Comparison of ENCODE assay signal across 8 cellular contexts in genomic region chr9:100351508-100351907, GRCh38. TPM values are rescaled to one million over a fixed set of nuclear protein-coding genes. Genes with fewer than 3 reads are reported as not detected.
A peak's percentile ranks its signal among the peaks of the same experiment; 100 is the strongest.
DNase-seq lines count a peak whose midpoint lies in the region; ATAC-seq and TF ChIP-seq lines count a peak whose summit lies in the region.

No MANE protein-coding gene starts in this region.

- H3K79me1 ChIP-seq in neuronal stem cell (ENCODE audit: low read depth, low read length), result no peaks in the 10 kb centered on the region

- H3K9me3 Mint-ChIP-seq in CD8-positive, alpha-beta T cell, result peaks cover 3% of the 10 kb centered on the region
- peaks cover 12% of the 10 kb centered on the region for H3K9me3 Mint-ChIP-seq in endodermal cell

- peaks cover 60% of the 10 kb centered on the region for H3K79me2 ChIP-seq in OCI-LY1 (ENCODE audit: insufficient read depth, low read length)

- no peaks in the 10 kb centered on the region for H3K9me2 ChIP-seq in OCI-LY1 (ENCODE audit: low read depth, low read length)

- H3K9me3 ChIP-seq in CD8-positive, alpha-beta T cell (ENCODE audit: low read length), result no peaks in the 10 kb centered on the region
- H3K9me3 ChIP-seq in OCI-LY1 (ENCODE audit: low read length) (peaks cover 10% of the 10 kb centered on the region), endodermal cell (ENCODE audit: control insufficient read depth, low read length) (peaks cover 13% of the 10 kb centered on the region), neuronal stem cell (replicated peaks in 1 of 2; ENCODE audit: control insufficient read depth in 2 of 2, insufficient read depth in 1 of 2, low read depth in 1 of 2, low read length in 2 of 2) (peaks cover 5 to 24% of the 10 kb centered on the region in 2 donors)

- no peak for DNase-seq in CD8-positive, alpha-beta T cell
- DNase-seq in endodermal cell, result no peak
- no peak for DNase-seq in neuronal stem cell (ENCODE audit: low spot score)
- no peak for DNase-seq in NCI-H2029 (lab: John Stamatoyannopoulos, UW)
- no peak for DNase-seq in NK-92 (lab: John Stamatoyannopoulos, UW; ENCODE audit: unreplicated experiment)
- no peak for DNase-seq in NCI-H526 treated with DMSO at 0.1 percent for 48 hours (lab: John Stamatoyannopoulos, UW)

- peaks cover 73% of the 10 kb centered on the region for H3K4me1 Mint-ChIP-seq in CD8-positive, alpha-beta T cell (ENCODE audit: low read depth)
- peaks cover 25% of the 10 kb centered on the region for H3K4me1 Mint-ChIP-seq in endodermal cell

- no peak overlapping the region for H3K4ac ChIP-seq in neuronal stem cell (ENCODE audit: low read length)

- H2BK12ac ChIP-seq in neuronal stem cell (ENCODE audit: low read length), result no peak overlapping the region

- peak overlapping the region; percentile 94 for H3K9ac ChIP-seq in OCI-LY1 (ENCODE audit: low read length)
- H3K9ac ChIP-seq in endodermal cell (ENCODE audit: extremely low read depth, low read length, poor library complexity, severe bottlenecking), result peak overlapping the region; percentile 76
- no peak overlapping the region for H3K9ac ChIP-seq in neuronal stem cell (ENCODE audit: low read depth, low read length, poor library complexity)

- H3K27me3 Mint-ChIP-seq in CD8-positive, alpha-beta T cell (ENCODE audit: low read depth), result no peaks in the 10 kb centered on the region
- no peaks in the 10 kb centered on the region for H3K27me3 Mint-ChIP-seq in endodermal cell (ENCODE audit: insufficient read depth)

- no peak overlapping the region for H2BK120ac ChIP-seq in neuronal stem cell (ENCODE audit: low read depth, low read length)

- no peak overlapping the region for H4K91ac ChIP-seq in neuronal stem cell (ENCODE audit: low read depth, low read length, poor library complexity)

- intact Hi-C loops in CD8-positive, alpha-beta T cell (cut with DNase I, micrococcal nuclease), result loop anchor here (2.0 to 10.0 kb wide), 10 partner anchors 61 to 1183 kb away; partner anchors contain the start of genes RNF20 (in 2 of the 2), ALG2 (in 1 of the 2), ERP44 (in 1 of the 2) and INVS (in 1 of the 2)

- no peak overlapping the region for H2BK5ac ChIP-seq in neuronal stem cell (ENCODE audit: low read length)

- peaks cover 22% of the 10 kb centered on the region for H3K36me3 Mint-ChIP-seq in CD8-positive, alpha-beta T cell
- peaks cover 21% of the 10 kb centered on the region for H3K36me3 Mint-ChIP-seq in endodermal cell (ENCODE audit: low read depth)

- H2AK5ac ChIP-seq in neuronal stem cell (ENCODE audit: low read depth, low read length), result no peak overlapping the region

- no peaks in the 10 kb centered on the region for H3K36me3 ChIP-seq in CD8-positive, alpha-beta T cell (ENCODE audit: insufficient read depth, low read length)
- H3K36me3 ChIP-seq in OCI-LY1 (ENCODE audit: insufficient read depth, low read length), result peaks cover 24% of the 10 kb centered on the region
- H3K36me3 ChIP-seq in endodermal cell (ENCODE audit: control insufficient read depth, insufficient read depth, low read length), result peaks cover 19% of the 10 kb centered on the region
- H3K36me3 ChIP-seq in neuronal stem cell (replicated peaks in 1 of 2; ENCODE audit: control insufficient read depth in 2 of 2, insufficient read depth in 2 of 2, low read length in 2 of 2), result peaks cover 5 to 51% of the 10 kb centered on the region in 2 donors

- no peak overlapping the region for H3K23ac ChIP-seq in neuronal stem cell (ENCODE audit: low read depth, low read length, poor library complexity)

- H3K4me2 ChIP-seq in OCI-LY1 (ENCODE audit: low read length) (peak overlapping the region; percentile 92), neuronal stem cell (ENCODE audit: insufficient read depth, low read length, poor library complexity, severe bottlenecking) (peak overlapping the region; percentile 66)

- no peaks in the 10 kb centered on the region for H3F3A ChIP-seq in OCI-LY1 (ENCODE audit: insufficient read depth, low read length)

- WGBS in endodermal cell (ENCODE audit: insufficient coverage in 1 of 2, insufficient read length in 1 of 2), 2 experiments, result 24% methylated on average over 5 of the region's 5 CpGs
- no CpG with 5 or more reads among the region's 5 CpGs for WGBS in neuronal stem cell (ENCODE audit: extremely low coverage in 2 of 2, insufficient read length in 2 of 2, insufficient replicate concordance in 1 of 2), 2 donors

- H4K20me1 ChIP-seq in OCI-LY1 (ENCODE audit: insufficient read depth, low read length), result no peaks in the 10 kb centered on the region

- no peak for TF ChIP-seq CTCF in CD8-positive, alpha-beta T cell (IDR thresholded peaks at IDR 0.05)
- no peak for TF ChIP-seq CTCF in OCI-LY1 (IDR thresholded peaks at IDR 0.05; ENCODE audit: low read length)
- no peak for TF ChIP-seq CTCF in endodermal cell (conservative IDR thresholded peaks at IDR 0.05)

- no peak overlapping the region for H4K8ac ChIP-seq in neuronal stem cell (ENCODE audit: low read depth, low read length)

- no peak for ATAC-seq in CD8-positive, alpha-beta T cell
- no peak for ATAC-seq in HG03439 (IDR thresholded peaks at IDR 0.05; ENCODE audit: unreplicated experiment)

- H3K4me1 ChIP-seq in CD8-positive, alpha-beta T cell (ENCODE audit: insufficient read depth, low read length), result peaks cover 37% of the 10 kb centered on the region
- peaks cover 43% of the 10 kb centered on the region for H3K4me1 ChIP-seq in OCI-LY1 (ENCODE audit: insufficient read depth, low read length, severe bottlenecking)
- H3K4me1 ChIP-seq in endodermal cell (ENCODE audit: control insufficient read depth, insufficient read depth, low read length), result no peaks in the 10 kb centered on the region
- peaks cover 6 to 14% of the 10 kb centered on the region in 2 donors for H3K4me1 ChIP-seq in neuronal stem cell (ENCODE audit: control insufficient read depth in 2 of 2, insufficient read depth in 1 of 2, low read depth in 1 of 2, low read length in 2 of 2)

- H3K14ac ChIP-seq in neuronal stem cell (ENCODE audit: low read length), result no peak overlapping the region

- no peak overlapping the region for H2AFZ ChIP-seq in OCI-LY1 (ENCODE audit: low read length)
- no peak overlapping the region for H2AFZ ChIP-seq in neuronal stem cell (ENCODE audit: low read length)

- no peak overlapping the region for H3K27ac ChIP-seq in CD8-positive, alpha-beta T cell (ENCODE audit: low read depth, low read length)
- H3K27ac ChIP-seq in OCI-LY1 (ENCODE audit: low read depth, low read length, poor library complexity, severe bottlenecking), result peak overlapping the region; percentile 28
- no peak overlapping the region for H3K27ac ChIP-seq in endodermal cell (ENCODE audit: low read depth, low read length)
- H3K27ac ChIP-seq in neuronal stem cell (replicated peaks; ENCODE audit: low read length), result no peak overlapping the region

- no peak overlapping the region for H2BK15ac ChIP-seq in neuronal stem cell (ENCODE audit: low read length)

- peak overlapping the region; percentile 90 for H3K4me3 ChIP-seq in CD8-positive, alpha-beta T cell (ENCODE audit: low read depth, low read length)
- peak overlapping the region; percentile 96 for H3K4me3 ChIP-seq in OCI-LY1 (ENCODE audit: low read depth, low read length, poor library complexity, severe bottlenecking)
- H3K4me3 ChIP-seq in endodermal cell (ENCODE audit: low read length), result peak overlapping the region; percentile 87
- peak overlapping the region; percentile 86 to 94 for H3K4me3 ChIP-seq in neuronal stem cell (ENCODE audit: low read length in 2 of 2)

- H3K27me3 ChIP-seq in CD8-positive, alpha-beta T cell (ENCODE audit: insufficient read depth, low read length), result no peaks in the 10 kb centered on the region
- no peaks in the 10 kb centered on the region for H3K27me3 ChIP-seq in OCI-LY1 (ENCODE audit: insufficient read depth, low read length)
- H3K27me3 ChIP-seq in endodermal cell (ENCODE audit: control insufficient read depth, insufficient read depth, low read length, poor library complexity, severe bottlenecking), result no peaks in the 10 kb centered on the region
- H3K27me3 ChIP-seq in neuronal stem cell (ENCODE audit: control insufficient read depth in 3 of 3, insufficient read depth in 3 of 3, low read depth in 1 of 3, low read length in 3 of 3), result no peaks in the 10 kb centered on the region

- H3K27ac Mint-ChIP-seq in CD8-positive, alpha-beta T cell, result peak overlapping the region; percentile 91
- H3K27ac Mint-ChIP-seq in endodermal cell, result peak overlapping the region; percentile 85

- no peak overlapping the region for H3K18ac ChIP-seq in neuronal stem cell (ENCODE audit: low read length)

- H3K4me3 Mint-ChIP-seq in CD8-positive, alpha-beta T cell, result peak overlapping the region; percentile 94
- H3K4me3 Mint-ChIP-seq in endodermal cell, result peak overlapping the region; percentile 89

- CTCF ChIA-PET in CD8-positive, alpha-beta T cell (lab: Charles Lee), result interaction anchor here (1.1 to 1.6 kb wide), 3 partner anchors 9 to 60 kb away, joined by 3 to 4 read pairs (median 3); no protein-coding TSS in a partner anchor

- POLR2A ChIA-PET in CD8-positive, alpha-beta T cell (lab: Charles Lee), result interaction anchor here (0.7 to 2.3 kb wide), 4 partner anchors 14 to 532 kb away, joined by 4 to 8 read pairs (median 6); no protein-coding TSS in a partner anchor

RNA-seq across cellular contexts. Expression of gene TEX10, which starts 1.2 kb away (rescaled TPM):
- total RNA-seq in CD8-positive, alpha-beta T cell, result 1 to 10 TPM; 9.5 to 9.8 TPM
- 10 to 100 TPM; 44.7 to 49.4 TPM for total RNA-seq in endodermal cell
- polyA plus RNA-seq in endodermal cell (2013, experiment 1 of 2), result 31.6 TPM
- polyA plus RNA-seq in endodermal cell (2013, experiment 2 of 2), result 31.6 TPM
- 30.6 TPM for polyA plus RNA-seq in neuronal stem cell (2013, experiment 1 of 2)
- 30.5 TPM for polyA plus RNA-seq in neuronal stem cell (2013, experiment 2 of 2)

Comparison
In these comparisons a context has a peak if more than half of its experiments do, and no peak if none do; other contexts are left out.
1. RNA of gene TEX10, which starts 1.2 kb away (total RNA-seq): 44.7 to 49.4 TPM in endodermal cell; 9.5 to 9.8 TPM in CD8-positive, alpha-beta T cell; every median in the first group is over 4 times any median in the second.
2. Peak in every context shown above with its lines, with median percentiles within 50 percentile points of each other: H3K4me3 ChIP-seq.